31 cellular contexts compared by ENCODE assay signal in genomic region chr10:96034625-96035024, GRCh38.
"Had no signal": no experiment of that assay in that cellular context is flagged by ENCODE, and none has a peak within 500 bp of the region (broad histone marks: within the 10 kb centered on the region; RNA-seq: fewer than 3 reads in every experiment).

No MANE protein-coding gene starts in this region.

- FAIRE-seq: endometrium, endothelial cell of umbilical vein had no signal

- ATAC-seq: activated CD4-positive, CD25-positive, alpha-beta regulatory T cell treated with anti-CD3 and anti-CD28 coated beads, Interleukin-2, amount 50 U/mL, for 24 hours; activated CD8-positive, alpha-beta T cell treated with anti-CD3 and anti-CD28 coated beads for 36 hours; activated naive CD8-positive, alpha-beta T cell treated with anti-CD3 and anti-CD28 coated beads, Interleukin-2, amount 50 U/mL, for 24 hours; activated T-cell treated with anti-CD3 and anti-CD28 coated beads, Interleukin-2, amount 50 U/mL, for 4 hours; activated T-helper 17 cell treated with anti-CD3 and anti-CD28 coated beads, Interleukin-2, amount 50 U/mL, for 72 hours; body of pancreas; gastroesophageal sphincter had no signal

- H3K4me1 Mint-ChIP-seq: activated naive CD4-positive, alpha-beta T cell treated with anti-CD3 and anti-CD28 coated beads, Interleukin-2, amount 50 U/mL, for 24 hours; activated naive CD8-positive, alpha-beta T cell treated with anti-CD3 and anti-CD28 coated beads for 36 hours; activated naive CD8-positive, alpha-beta T cell treated with anti-CD3 and anti-CD28 coated beads, Interleukin-2, amount 50 U/mL, for 24 hours; activated T-helper 17 cell treated with anti-CD3 and anti-CD28 coated beads, Interleukin-2, amount 50 U/mL, for 72 hours had no signal

- H3K4me3 Mint-ChIP-seq: activated B cell treated with CpG ODN at 0.5 μM for 24 hours; activated CD8-positive, alpha-beta T cell treated with anti-CD3 and anti-CD28 coated beads for 36 hours; activated naive CD4-positive, alpha-beta T cell treated with anti-CD3 and anti-CD28 coated beads for 36 hours; activated naive CD4-positive, alpha-beta T cell treated with anti-CD3 and anti-CD28 coated beads, Interleukin-2, amount 50 U/mL, for 24 hours; activated naive CD8-positive, alpha-beta T cell treated with anti-CD3 and anti-CD28 coated beads for 36 hours; activated naive CD8-positive, alpha-beta T cell treated with anti-CD3 and anti-CD28 coated beads, Interleukin-2, amount 50 U/mL, for 24 hours; activated T-cell treated with anti-CD3 and anti-CD28 coated beads, Interleukin-2, amount 50 U/mL, for 4 hours; activated T-helper 17 cell treated with anti-CD3 and anti-CD28 coated beads, Interleukin-2, amount 50 U/mL, for 72 hours; T-helper 1 cell treated with Interleukin-12 subunit alpha and Interleukin-12 subunit beta and Interleukin-4 antibody, amounts not matched to agents 30 μg/mL and 1 μg/mL, for 36 hours had no signal

- H3K27ac Mint-ChIP-seq: activated B cell treated with CpG ODN at 0.5 μM for 24 hours; activated CD8-positive, alpha-beta T cell treated with anti-CD3 and anti-CD28 coated beads for 36 hours; activated naive CD4-positive, alpha-beta T cell treated with anti-CD3 and anti-CD28 coated beads for 36 hours; activated naive CD4-positive, alpha-beta T cell treated with anti-CD3 and anti-CD28 coated beads, Interleukin-2, amount 50 U/mL, for 24 hours; activated naive CD8-positive, alpha-beta T cell treated with anti-CD3 and anti-CD28 coated beads for 36 hours; activated naive CD8-positive, alpha-beta T cell treated with anti-CD3 and anti-CD28 coated beads, Interleukin-2, amount 50 U/mL, for 24 hours; activated T-helper 17 cell treated with anti-CD3 and anti-CD28 coated beads, Interleukin-2, amount 50 U/mL, for 72 hours; T-helper 1 cell treated with Interleukin-12 subunit alpha and Interleukin-12 subunit beta and Interleukin-4 antibody, amounts not matched to agents 30 μg/mL and 1 μg/mL, for 36 hours had no signal

- H3K27me3 Mint-ChIP-seq: activated B cell treated with CpG ODN at 0.5 μM for 24 hours had no signal

- H3K9me3 Mint-ChIP-seq: activated B cell treated with CpG ODN at 0.5 μM for 24 hours; activated CD8-positive, alpha-beta T cell treated with anti-CD3 and anti-CD28 coated beads for 36 hours; activated naive CD4-positive, alpha-beta T cell treated with anti-CD3 and anti-CD28 coated beads for 36 hours; activated naive CD4-positive, alpha-beta T cell treated with anti-CD3 and anti-CD28 coated beads, Interleukin-2, amount 50 U/mL, for 24 hours; activated naive CD8-positive, alpha-beta T cell treated with anti-CD3 and anti-CD28 coated beads for 36 hours; activated naive CD8-positive, alpha-beta T cell treated with anti-CD3 and anti-CD28 coated beads, Interleukin-2, amount 50 U/mL, for 24 hours; activated T-cell treated with anti-CD3 and anti-CD28 coated beads, Interleukin-2, amount 50 U/mL, for 4 hours; activated T-helper 17 cell treated with anti-CD3 and anti-CD28 coated beads, Interleukin-2, amount 50 U/mL, for 72 hours; T-helper 1 cell treated with Interleukin-12 subunit alpha and Interleukin-12 subunit beta and Interleukin-4 antibody, amounts not matched to agents 30 μg/mL and 1 μg/mL, for 36 hours had no signal

- DNase-seq: activated B cell treated with CpG ODN at 0.5 μM for 24 hours; activated CD4-positive, alpha-beta T cell treated with anti-CD3 and anti-CD28 coated beads for 48 hours; activated CD4-positive, alpha-beta T cell treated with anti-CD3 and anti-CD28 coated beads, Interleukin-2, amount 50 U/mL, for 1 hour; activated CD4-positive, alpha-beta T cell treated with anti-CD3 and anti-CD28 coated beads, Interleukin-2, amount 50 U/mL, for 48 hours; activated CD8-positive, alpha-beta memory T cell treated with anti-CD3 and anti-CD28 coated beads for 24 hours; activated CD8-positive, alpha-beta T cell treated with anti-CD3 and anti-CD28 coated beads for 36 hours; activated effector memory CD4-positive, alpha-beta T cell treated with Interleukin-2 at 50 U/mL for 16 hours; activated naive CD4-positive, alpha-beta T cell treated with anti-CD3 and anti-CD28 coated beads for 36 hours; activated naive CD8-positive, alpha-beta T cell treated with anti-CD3 and anti-CD28 coated beads for 36 hours; activated naive CD8-positive, alpha-beta T cell treated with anti-CD3 and anti-CD28 coated beads, Interleukin-2, amount 50 U/mL, for 24 hours; activated T-cell treated with anti-CD3 and anti-CD28 coated beads, Interleukin-2, amount 50 U/mL, for 4 hours; adrenal gland; amygdala; aorta; body of pancreas; caudate nucleus; cerebellar nuclear complex; colonic mucosa; effector CD8-positive, alpha-beta T cell; esophagus squamous epithelium; foreskin melanocyte; head of caudate nucleus; T1000; WERI-Rb-1 had no signal
